ENCODE assay signal across 8 cellular contexts in genomic region chr19:4524808-4525562, GRCh38. TPM values are rescaled to one million over a fixed set of nuclear protein-coding genes. Genes with fewer than 3 reads are reported as not detected.
DNase-seq lines count a peak whose midpoint lies in the region; TF ChIP-seq lines count a peak whose summit lies in the region.

No MANE protein-coding gene starts in this region.

- H3K9me3 ChIP-seq in fibroblast of lung (ENCODE audit: control insufficient read depth, insufficient read depth, low read depth, low read length): no peaks in the 10 kb centered on the region

- peak; percentile 70 to 88 for TF ChIP-seq CTCF in fibroblast of lung (conservative IDR thresholded peaks at IDR 0.05 in 1 of 2, IDR thresholded peaks at IDR 0.05 in 1 of 2; ENCODE audit: low read depth in 1 of 2, low read length in 2 of 2)

- no peak overlapping the region for H3K9ac ChIP-seq in fibroblast of lung (ENCODE audit: insufficient read depth, low read length)

- DNase-seq in NCI-H510A treated with DMSO at 0.1 percent for 48 hours (lab: John Stamatoyannopoulos, UW) (peak; percentile 45), NCI-H510A (lab: John Stamatoyannopoulos, UW) (no peak), NOMO-1 treated with DMSO at 0.1 percent for 48 hours (lab: John Stamatoyannopoulos, UW; ENCODE audit: unreplicated experiment) (peak; percentile 31), activated T-cell treated with anti-CD3 and anti-CD28 coated beads for 1 hour (ENCODE audit: low read depth) (peak; percentile 64), fibroblast of lung (ENCODE audit: low read depth in 2 of 2) (peak in 1 of 2 donors; percentile 43), pons (ENCODE audit: low spot score) (peak; percentile 17), kidney glomerular epithelial cell (lab: John Stamatoyannopoulos, UW) (no peak), mesenteric fat pad (ENCODE audit: low spot score) (no peak)

- H3K27ac ChIP-seq in fibroblast of lung (ENCODE audit: insufficient read depth, low read length): no peak overlapping the region

- H3K27me3 ChIP-seq in fibroblast of lung (ENCODE audit: control insufficient read depth, insufficient read depth, low read length): peaks cover 3% of the 10 kb centered on the region

- H3K79me2 ChIP-seq in fibroblast of lung (ENCODE audit: control insufficient read depth, insufficient read depth, low read length): no peaks in the 10 kb centered on the region

- no peak overlapping the region for H3K4me2 ChIP-seq in fibroblast of lung (ENCODE audit: extremely low read depth, insufficient read depth, low read length)

- H3K36me3 ChIP-seq in fibroblast of lung (ENCODE audit: control insufficient read depth, insufficient read depth, low read length): no peaks in the 10 kb centered on the region

- H2AFZ ChIP-seq in fibroblast of lung (ENCODE audit: low read length): no peak overlapping the region

- no peaks in the 10 kb centered on the region for H4K20me1 ChIP-seq in fibroblast of lung (ENCODE audit: control insufficient read depth, extremely low read depth, insufficient read depth, low read length)

- H3K4me1 ChIP-seq in fibroblast of lung (ENCODE audit: control insufficient read depth, extremely low read depth, insufficient read depth, low read length): no peaks in the 10 kb centered on the region

- H3K4me3 ChIP-seq in fibroblast of lung (replicated peaks in 1 of 4; ENCODE audit: control extremely low read depth in 1 of 4, insufficient read depth in 1 of 4, low read depth in 3 of 4, low read length in 4 of 4): no peak overlapping the region

RNA-seq across cellular contexts. Expression of gene PLIN4, which starts 6.7 kb away (rescaled TPM):
- 2.6 and 5.3 TPM in 2 replicates for total RNA-seq in fibroblast of lung
- 0.05 and 0.07 TPM in 2 replicates for polyA plus RNA-seq in fibroblast of lung
- 0.25 and 0.30 TPM in 2 replicates for polyA plus RNA-seq in fibroblast of lung (2012)
- 0.04 and 0.67 TPM in 2 replicates for polyA minus RNA-seq in fibroblast of lung (ENCODE audit: low replicate concordance)
- total RNA-seq in mesenteric fat pad: 2,078 TPM

RNA-seq across cellular contexts. Expression of gene PLIN5, which starts 10.0 kb away (rescaled TPM):
- total RNA-seq in fibroblast of lung: not detected in 2 replicates
- not detected in 2 replicates for polyA plus RNA-seq in fibroblast of lung
- not detected in 2 replicates for polyA plus RNA-seq in fibroblast of lung (2012)
- not detected in 2 replicates for polyA minus RNA-seq in fibroblast of lung (ENCODE audit: low replicate concordance)
- total RNA-seq in mesenteric fat pad: 62.5 TPM

RNA-seq across cellular contexts. Expression of gene LRG1, which starts 14.9 kb away (rescaled TPM):
- total RNA-seq in fibroblast of lung: not detected in 2 replicates
- polyA plus RNA-seq in fibroblast of lung: 0.10 TPM in 1 of 2 replicates, not detected in the other
- not detected in 2 replicates for polyA plus RNA-seq in fibroblast of lung (2012)
- 0.07 TPM in 1 of 2 replicates, not detected in the other for polyA minus RNA-seq in fibroblast of lung (ENCODE audit: low replicate concordance)
- total RNA-seq in mesenteric fat pad: 4.0 TPM

RNA-seq across cellular contexts. Expression of gene SEMA6B, which starts 34.5 kb away (rescaled TPM):
- total RNA-seq in fibroblast of lung (under 0.01 TPM in 2 replicates), mesenteric fat pad (35.1 TPM)
- polyA plus RNA-seq in fibroblast of lung: 0.07 and 0.31 TPM in 2 replicates
- polyA plus RNA-seq in fibroblast of lung (2012): 0.16 and 0.45 TPM in 2 replicates
- 0.33 and 1.6 TPM in 2 replicates for polyA minus RNA-seq in fibroblast of lung (ENCODE audit: low replicate concordance)

RNA-seq across cellular contexts. Expression of gene HDGFL2, which starts 52.9 kb away (rescaled TPM):
- total RNA-seq in fibroblast of lung (47.8 and 51.2 TPM in 2 replicates), mesenteric fat pad (22.8 TPM)
- 19.5 and 23.6 TPM in 2 replicates for polyA plus RNA-seq in fibroblast of lung
- polyA plus RNA-seq in fibroblast of lung (2012): 48.1 and 64.8 TPM in 2 replicates
- polyA minus RNA-seq in fibroblast of lung (ENCODE audit: low replicate concordance): 13.0 and 17.5 TPM in 2 replicates

Comparison
In these comparisons a context has a peak if more than half of its experiments do, and no peak if none do; other contexts are left out.
1. DNase-seq: peak in NCI-H510A treated with DMSO at 0.1 percent for 48 hours (single experiment), NOMO-1 treated with DMSO at 0.1 percent for 48 hours (single experiment), activated T-cell treated with anti-CD3 and anti-CD28 coated beads for 1 hour (single experiment) and pons (single experiment); none in NCI-H510A (single experiment), kidney glomerular epithelial cell (single experiment) and mesenteric fat pad (single experiment).
2. RNA of gene PLIN4, which starts 6.7 kb away (total RNA-seq): 2,078 TPM in mesenteric fat pad (single experiment); 2.6 to 5.3 TPM in fibroblast of lung; every median in the first group is over 100 times any median in the second.
3. RNA of gene PLIN5, which starts 10.0 kb away (total RNA-seq): 62.5 TPM in mesenteric fat pad (single experiment); not detected in fibroblast of lung; every median in the first group is over 10 times any median in the second.